In the genomic region with DNA sequence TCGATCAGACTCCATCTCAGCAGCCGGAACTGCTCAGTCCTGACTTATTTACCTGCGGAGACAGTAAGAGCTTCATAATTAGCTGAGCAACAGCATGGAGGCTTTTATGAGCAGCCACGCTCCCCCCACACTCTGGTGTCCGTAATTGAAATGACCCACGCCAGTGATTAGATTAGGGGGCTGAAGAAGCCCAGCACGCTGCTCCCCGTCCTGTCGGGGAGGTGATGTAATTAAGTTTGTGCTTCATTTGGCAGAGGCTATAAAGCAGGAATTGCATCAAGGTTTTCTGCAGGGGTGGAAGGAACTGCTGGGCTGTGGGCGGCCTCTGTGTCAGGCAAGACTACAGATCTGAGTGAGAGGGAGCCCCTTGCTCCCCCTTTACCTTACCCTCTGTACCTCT, we compare ENCODE assay signal across 1 cellular context.
TF ChIP-seq lines count a peak whose summit lies in the region.

No MANE protein-coding gene starts in this region.

TF ChIP-seq in H1, 55 proteins besides CTCF, POLR2A, EP300 and RAD21:
- TF ChIP-seq TEAD4 (IDR thresholded peaks at IDR 0.05; ENCODE audit: low read depth, low read length) (no peak), NANOG (IDR thresholded peaks at IDR 0.05; ENCODE audit: insufficient read depth, low read depth, low read length, poor library complexity, severe bottlenecking) (no peak), KDM4A (IDR thresholded peaks at IDR 0.05; ENCODE audit: low read depth, low read length, severe bottlenecking) (no peak), TBP (IDR thresholded peaks at IDR 0.05; ENCODE audit: low read depth, low read length) (no peak), RFX5 (IDR thresholded peaks at IDR 0.05; ENCODE audit: borderline replicate concordance, low read depth, low read length) (no peak), KDM5A (IDR thresholded peaks at IDR 0.05; ENCODE audit: low read length) (no peak), CREB1 (IDR thresholded peaks at IDR 0.05) (no peak), HDAC6 (IDR thresholded peaks at IDR 0.05; ENCODE audit: low read depth, low read length) (no peak), TAF7 (optimal IDR thresholded peaks at IDR 0.05; ENCODE audit: borderline replicate concordance, low read depth, low read length) (no peak), RXRA (IDR thresholded peaks at IDR 0.05; ENCODE audit: insufficient read depth, low read depth, low read length) (no peak), SUZ12 (IDR thresholded peaks at IDR 0.05; ENCODE audit: low read length) (no peak)
- TF ChIP-seq, protein P1, sequence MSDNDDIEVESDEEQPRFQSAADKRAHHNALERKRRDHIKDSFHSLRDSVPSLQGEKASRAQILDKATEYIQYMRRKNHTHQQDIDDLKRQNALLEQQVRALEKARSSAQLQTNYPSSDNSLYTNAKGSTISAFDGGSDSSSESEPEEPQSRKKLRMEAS (IDR thresholded peaks at IDR 0.05): no peak
